Comparison of ENCODE assay signal across 22 cellular contexts in genomic region chr6:4969609-4970285, GRCh38.
"Had no signal": no experiment of that assay in that cellular context is flagged by ENCODE, and none has a peak within 500 bp of the region (broad histone marks: within the 10 kb centered on the region; RNA-seq: fewer than 3 reads in every experiment).

No MANE protein-coding gene starts in this region.

- H3K4me3 ChIP-seq: coronary artery, gastroesophageal sphincter, heart left ventricle, left lung, pancreas, stomach, tibial artery had no signal

- H3K4me1 Mint-ChIP-seq: stimulated activated effector memory CD8-positive, alpha-beta T cell treated with anti-CD3 and anti-CD28 coated beads, Interleukin-12 subunit alpha, Interleukin-12 subunit beta, amount 100 ng/mL, for 72 hours had no signal

- ATAC-seq: effector memory CD8-positive, alpha-beta T cell; gastroesophageal sphincter; heart left ventricle; left cardiac atrium; left lung; natural killer cell; pancreas; sciatic nerve; stimulated activated effector memory CD8-positive, alpha-beta T cell treated with anti-CD3 and anti-CD28 coated beads, Interleukin-12 subunit alpha, Interleukin-12 subunit beta, amount 100 ng/mL, for 72 hours had no signal

- H3K27me3 Mint-ChIP-seq: type B pancreatic cell had no signal

- H3K9me3 Mint-ChIP-seq: effector memory CD8-positive, alpha-beta T cell; natural killer cell; neural crest cell; stimulated activated effector memory CD8-positive, alpha-beta T cell treated with anti-CD3 and anti-CD28 coated beads, Interleukin-12 subunit alpha, Interleukin-12 subunit beta, amount 100 ng/mL, for 72 hours; type B pancreatic cell had no signal

- H3K27ac ChIP-seq: coronary artery, gastroesophageal sphincter, heart left ventricle, left lung, pancreas, stomach, tibial artery had no signal

- H3K36me3 Mint-ChIP-seq: natural killer cell; stimulated activated effector memory CD8-positive, alpha-beta T cell treated with anti-CD3 and anti-CD28 coated beads, Interleukin-12 subunit alpha, Interleukin-12 subunit beta, amount 100 ng/mL, for 72 hours; type B pancreatic cell had no signal

- H3K27me3 ChIP-seq: gastroesophageal sphincter, heart left ventricle, pancreas, stomach, tibial artery had no signal

- H3K4me1 ChIP-seq: left lung, pancreas had no signal

- H3K4me3 Mint-ChIP-seq: effector memory CD8-positive, alpha-beta T cell; natural killer cell; neural crest cell; stimulated activated effector memory CD8-positive, alpha-beta T cell treated with anti-CD3 and anti-CD28 coated beads, Interleukin-12 subunit alpha, Interleukin-12 subunit beta, amount 100 ng/mL, for 72 hours; type B pancreatic cell had no signal

- H3K36me3 ChIP-seq: gastroesophageal sphincter, heart left ventricle, left lung, pancreas, stomach, tibial artery had no signal

- H3K27ac Mint-ChIP-seq: effector memory CD8-positive, alpha-beta T cell; natural killer cell; stimulated activated effector memory CD8-positive, alpha-beta T cell treated with anti-CD3 and anti-CD28 coated beads, Interleukin-12 subunit alpha, Interleukin-12 subunit beta, amount 100 ng/mL, for 72 hours; type B pancreatic cell had no signal

- DNase-seq: dermis blood vessel endothelial cell; effector memory CD8-positive, alpha-beta T cell; heart left ventricle; hippocampal formation; left cardiac atrium; left lung; mammary epithelial cell; mesendoderm; natural killer cell; nucleus accumbens; pancreas; stimulated activated CD4-positive, alpha-beta T cell treated with anti-CD3 and anti-CD28 coated beads, Interleukin-2, amount 100 ng/mL, for 24 hours; stimulated activated CD4-positive, alpha-beta T cell treated with anti-CD3 and anti-CD28 coated beads, Interleukin-4, amount 100 ng/mL, for 24 hours; stimulated activated naive CD4-positive, alpha-beta T cell treated with Interleukin-2 at 50 U/mL for 16 hours; stomach; tibial artery had no signal

- H3K9me3 ChIP-seq: gastroesophageal sphincter, heart left ventricle, left lung, pancreas, stomach, tibial artery had no signal
